Comparison of ENCODE assay signal across 18 cellular contexts in the genomic region with DNA sequence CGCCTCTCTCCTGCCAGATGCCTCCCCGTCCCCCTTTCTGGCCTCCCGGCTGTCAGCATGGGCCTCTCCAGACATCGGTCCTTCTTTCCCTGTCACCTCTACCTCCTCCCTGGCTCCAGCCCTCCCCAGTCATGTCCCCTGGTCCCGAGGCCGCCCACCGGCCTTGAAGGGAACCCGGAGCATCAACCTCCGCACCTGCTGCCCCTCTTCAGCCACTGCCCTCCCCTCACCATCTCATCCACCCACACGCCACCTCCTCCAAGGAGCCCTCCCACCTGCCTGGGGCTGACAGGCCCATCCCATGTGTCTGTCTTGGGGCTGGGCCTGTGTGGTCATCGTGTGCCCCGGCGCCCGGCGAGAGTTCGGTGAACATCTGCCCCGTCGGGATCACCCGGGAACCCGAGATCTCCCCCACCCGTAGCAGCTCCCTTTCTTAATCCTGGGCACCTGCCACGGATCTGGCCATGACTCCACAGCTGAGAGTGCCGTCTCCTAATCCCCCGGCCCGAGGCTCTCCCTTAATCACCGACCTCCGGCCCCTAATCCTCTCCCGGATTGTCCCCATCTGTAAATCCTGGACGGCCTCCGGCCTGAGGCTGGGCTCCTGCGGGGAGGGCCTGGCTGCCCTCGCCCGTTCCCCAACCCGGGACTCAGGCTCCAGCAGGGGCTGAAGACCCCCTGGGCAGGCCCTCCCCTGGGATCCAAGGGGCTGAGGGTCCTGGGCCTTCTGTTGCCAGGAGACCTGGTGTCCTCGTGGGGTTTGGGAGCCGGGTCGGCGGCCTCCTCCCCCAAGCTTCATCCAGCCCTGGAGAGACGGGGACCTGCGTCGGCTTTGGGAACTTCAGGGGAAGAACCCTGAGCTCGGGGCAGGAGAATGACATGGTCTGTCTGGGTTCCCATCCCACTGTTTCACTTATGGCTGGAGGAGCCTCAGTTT. TPM values are rescaled to one million over a fixed set of nuclear protein-coding genes. Genes with fewer than 3 reads are reported as not detected.
"Had no signal": no experiment of that assay in that cellular context is flagged by ENCODE, and none has a peak within 500 bp of the region (broad histone marks: within the 10 kb centered on the region; RNA-seq: fewer than 3 reads in every experiment).

No MANE protein-coding gene starts in this region.

- H3K27me3 ChIP-seq: testis had no signal

- H3K27ac ChIP-seq: adrenal gland, esophagus squamous epithelium, heart right ventricle, prostate gland, testis had no signal

- H3K9me3 ChIP-seq: adrenal gland, esophagus squamous epithelium, heart right ventricle, prostate gland, testis had no signal

- H3K4me1 ChIP-seq: prostate gland, testis had no signal

- H3K4me3 ChIP-seq: adrenal gland, esophagus squamous epithelium, heart right ventricle, prostate gland, testis had no signal

- DNase-seq: activated CD4-positive, alpha-beta T cell treated with anti-CD3 and anti-CD28 coated beads, Interleukin-2, amount 50 U/mL, for 4 hours; activated gamma-delta T cell; adrenal gland; cerebellar nuclear complex; cortex of kidney; effector memory CD4-positive, alpha-beta T cell; esophagus squamous epithelium; heart right ventricle; immature natural killer cell; left ventricle myocardium superior; stimulated activated CD4-positive, alpha-beta T cell treated with anti-CD3 and anti-CD28 coated beads, Interleukin-4, amount 100 ng/mL, for 4 hours; testis had no signal

- FAIRE-seq: bronchial epithelial cell had no signal

- H3K36me3 ChIP-seq: adrenal gland, esophagus squamous epithelium, heart right ventricle, prostate gland had no signal

RNA-seq across cellular contexts. Expression of a gene that starts 5.9 kb away (rescaled TPM):
- polyA plus RNA-seq: immature natural killer cell had no signal

RNA-seq across cellular contexts. Expression of a gene that starts 44.1 kb away (rescaled TPM):
- total RNA-seq: activated naive CD4-positive, alpha-beta T cell treated with anti-CD3 and anti-CD28 coated beads, Interleukin-2, amount 50 U/mL, for 72 hours; bronchial epithelial cell; left ventricle myocardium superior; T-helper 2 cell treated with Interferon-gamma antibody and Interleukin-4, amounts not matched to agents 100 ng/mL and 5 ng/mL, for 36 hours had no signal

RNA-seq across cellular contexts. Expression of a gene that starts 51.7 kb away (rescaled TPM):
- total RNA-seq: bronchial epithelial cell, neural crest cell, osteocyte had no signal
